12 cellular contexts compared by ENCODE assay signal in the genomic region with DNA sequence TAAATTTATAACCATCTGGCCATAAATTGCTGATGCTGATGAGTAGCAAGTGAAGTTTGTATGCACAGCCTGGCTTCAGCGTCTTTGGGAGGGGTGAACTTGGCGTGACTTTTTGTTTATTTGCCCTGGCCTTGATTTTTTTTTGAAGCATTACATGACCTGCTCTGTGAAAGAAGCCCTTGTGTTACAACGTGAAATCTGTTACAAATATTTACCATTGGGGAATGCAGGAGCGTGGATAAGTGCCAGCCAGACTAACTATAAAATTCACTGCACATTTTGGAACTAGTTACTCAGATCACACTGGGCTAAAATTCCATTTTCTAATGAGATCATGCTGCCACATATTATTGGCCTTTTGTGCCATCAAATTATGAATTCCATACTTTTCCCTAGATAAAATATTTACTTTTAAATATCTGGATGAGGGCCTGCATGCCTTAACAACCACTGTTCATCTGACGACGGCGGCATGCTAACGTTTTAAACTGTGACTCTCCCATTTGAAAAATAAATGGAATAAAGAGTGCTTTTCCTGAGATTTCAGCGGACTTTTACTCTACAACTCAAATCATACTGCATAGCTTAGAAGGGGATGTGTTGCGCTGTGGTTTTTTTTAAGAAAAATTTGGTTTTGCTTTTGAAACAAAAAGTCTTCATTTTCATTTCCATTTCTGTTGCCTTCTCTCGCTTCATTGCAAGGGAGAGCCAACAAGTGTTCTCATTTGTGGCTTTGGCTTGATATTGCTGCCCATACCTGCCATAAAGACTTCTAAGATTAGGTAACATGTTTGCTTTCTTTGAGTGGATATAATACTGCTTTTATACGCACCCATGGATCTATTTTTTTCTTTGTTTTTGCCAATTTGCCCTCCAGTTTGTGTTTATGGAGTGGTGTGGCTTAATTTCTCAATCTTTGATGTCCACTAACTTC.
DNase-seq lines count a peak whose midpoint lies in the region; ATAC-seq and TF ChIP-seq lines count a peak whose summit lies in the region.
"Had no signal": no experiment of that assay in that cellular context is flagged by ENCODE, and none has a peak within 500 bp of the region (broad histone marks: within the 10 kb centered on the region; RNA-seq: fewer than 3 reads in every experiment).

No MANE protein-coding gene starts in this region.

- H3K27me3 Mint-ChIP-seq in Calu3 (ENCODE audit: unreplicated experiment), result no peaks in the 10 kb centered on the region
- no peaks in the 10 kb centered on the region for H3K27me3 Mint-ChIP-seq in progenitor cell of endocrine pancreas
- no peaks in the 10 kb centered on the region for H3K27me3 Mint-ChIP-seq in activated CD4-positive, alpha-beta memory T cell treated with anti-CD3 and anti-CD28 coated beads, Interleukin-2, amount 10 ng/mL, durations not matched to agents 7 days and 5 days
- H3K27me3 Mint-ChIP-seq: stimulated activated naive B cell treated with anti-CD40 and anti-IgM and Interleukin-4, amounts not matched to agents 10 μg/mL and 1 μg/mL and 100 μg/mL, for 72 hours had no signal

- H3K36me3 Mint-ChIP-seq in Calu3 (ENCODE audit: insufficient read depth, unreplicated experiment) (no peaks in the 10 kb centered on the region), progenitor cell of endocrine pancreas (ENCODE audit: insufficient read depth) (no peaks in the 10 kb centered on the region)
- no peaks in the 10 kb centered on the region for H3K36me3 Mint-ChIP-seq in activated CD4-positive, alpha-beta memory T cell treated with anti-CD3 and anti-CD28 coated beads, Interleukin-2, amount 10 ng/mL, durations not matched to agents 7 days and 5 days (ENCODE audit: low read depth)
- H3K36me3 Mint-ChIP-seq: stimulated activated naive B cell treated with anti-CD40 and anti-IgM and Interleukin-4, amounts not matched to agents 10 μg/mL and 1 μg/mL and 100 μg/mL, for 72 hours had no signal

- intact Hi-C loops in Calu3 (cut with micrococcal nuclease; ENCODE audit: unreplicated experiment), result loop anchor here (5.0 kb wide), 1 partner anchor 446 kb away; no protein-coding TSS in a partner anchor

- CTCF ChIA-PET in Calu3 (lab: Charles Lee), result no interaction called here
- CTCF ChIA-PET in activated CD4-positive, alpha-beta memory T cell treated with anti-CD3 and anti-CD28 coated beads, Interleukin-2, amount 10 ng/mL, durations not matched to agents 7 days and 5 days (lab: Charles Lee), result interaction anchor here (1.9 kb wide), 1 partner anchor 814 kb away, joined by 10 read pairs; no protein-coding TSS in a partner anchor

- peaks cover 29% of the 10 kb centered on the region for H3K4me1 Mint-ChIP-seq in Calu3 (ENCODE audit: low read depth, unreplicated experiment)
- peaks cover 50% of the 10 kb centered on the region for H3K4me1 Mint-ChIP-seq in progenitor cell of endocrine pancreas (ENCODE audit: low read depth)
- no peaks in the 10 kb centered on the region for H3K4me1 Mint-ChIP-seq in activated CD4-positive, alpha-beta memory T cell treated with anti-CD3 and anti-CD28 coated beads, Interleukin-2, amount 10 ng/mL, durations not matched to agents 7 days and 5 days
- H3K4me1 Mint-ChIP-seq: stimulated activated naive B cell treated with anti-CD40 and anti-IgM and Interleukin-4, amounts not matched to agents 10 μg/mL and 1 μg/mL and 100 μg/mL, for 72 hours had no signal

- POLR2A ChIA-PET in activated CD4-positive, alpha-beta memory T cell treated with anti-CD3 and anti-CD28 coated beads, Interleukin-2, amount 10 ng/mL, durations not matched to agents 7 days and 5 days (lab: Charles Lee), result no interaction called here

- no TSS peak for BruUV-seq in Calu3 (replicated peaks; lab: Mats Ljungman, UMichigan)

- peak overlapping the region; percentile 89 for H3K27ac Mint-ChIP-seq in Calu3 (ENCODE audit: unreplicated experiment)
- peak overlapping the region; percentile 25 for H3K27ac Mint-ChIP-seq in progenitor cell of endocrine pancreas
- H3K27ac Mint-ChIP-seq in activated CD4-positive, alpha-beta memory T cell treated with anti-CD3 and anti-CD28 coated beads, Interleukin-2, amount 10 ng/mL, durations not matched to agents 7 days and 5 days, result no peak overlapping the region
- H3K27ac Mint-ChIP-seq: stimulated activated naive B cell treated with anti-CD40 and anti-IgM and Interleukin-4, amounts not matched to agents 10 μg/mL and 1 μg/mL and 100 μg/mL, for 72 hours had no signal

- H3K4me3 ChIP-seq in choroid plexus epithelial cell (ENCODE audit: low read depth, low read length), result no peak overlapping the region
- H3K4me3 ChIP-seq: cardiac muscle cell had no signal

- H3K9me3 Mint-ChIP-seq in Calu3 (ENCODE audit: low read depth, unreplicated experiment) (no peaks in the 10 kb centered on the region), progenitor cell of endocrine pancreas (ENCODE audit: low read depth) (no peaks in the 10 kb centered on the region)
- no peaks in the 10 kb centered on the region for H3K9me3 Mint-ChIP-seq in activated CD4-positive, alpha-beta memory T cell treated with anti-CD3 and anti-CD28 coated beads, Interleukin-2, amount 10 ng/mL, durations not matched to agents 7 days and 5 days
- H3K9me3 Mint-ChIP-seq: stimulated activated naive B cell treated with anti-CD40 and anti-IgM and Interleukin-4, amounts not matched to agents 10 μg/mL and 1 μg/mL and 100 μg/mL, for 72 hours had no signal

- peak; percentile 62 for DNase-seq in Calu3
- DNase-seq in LoVo (ENCODE audit: low spot score), result peak; percentile 83
- peak; percentile 56 for DNase-seq in choroid plexus epithelial cell (ENCODE audit: low read depth)
- no peak for DNase-seq in progenitor cell of endocrine pancreas (ENCODE audit: low spot score, unreplicated experiment)
- DNase-seq in stimulated activated CD4-positive, alpha-beta T cell treated with anti-CD3 and anti-CD28 coated beads, Interleukin-15, amount 100 ng/mL, for 24 hours, result no peak
- no peak for DNase-seq in nucleus accumbens (lab: John Stamatoyannopoulos, UW)
- DNase-seq in activated CD4-positive, alpha-beta memory T cell treated with anti-CD3 and anti-CD28 coated beads, Interleukin-2, amount 10 ng/mL, durations not matched to agents 7 days and 5 days, result no peak
- DNase-seq: midbrain; NCI-H510A treated with DMSO at 0.1 percent for 48 hours; stimulated activated naive B cell treated with anti-CD40 and anti-IgM and Interleukin-4, amounts not matched to agents 10 μg/mL and 1 μg/mL and 100 μg/mL, for 72 hours had no signal

- TF ChIP-seq CTCF in Calu3 (IDR thresholded peaks at IDR 0.05; ENCODE audit: unreplicated experiment) (no peak), choroid plexus epithelial cell (conservative IDR thresholded peaks at IDR 0.05; ENCODE audit: low read depth, low read length) (no peak), progenitor cell of endocrine pancreas (IDR thresholded peaks at IDR 0.05; ENCODE audit: unreplicated experiment) (no peak)

- no peak for ATAC-seq in GM21529 (IDR thresholded peaks at IDR 0.05; ENCODE audit: unreplicated experiment)
- ATAC-seq: stimulated activated naive B cell treated with anti-CD40 and anti-IgM and Interleukin-4, amounts not matched to agents 10 μg/mL and 1 μg/mL and 100 μg/mL, for 72 hours had no signal

- H3K4me3 Mint-ChIP-seq in Calu3 (ENCODE audit: low read depth, unreplicated experiment) (peak overlapping the region; percentile 17), progenitor cell of endocrine pancreas (ENCODE audit: low read depth) (no peak overlapping the region)
- H3K4me3 Mint-ChIP-seq in activated CD4-positive, alpha-beta memory T cell treated with anti-CD3 and anti-CD28 coated beads, Interleukin-2, amount 10 ng/mL, durations not matched to agents 7 days and 5 days, result no peak overlapping the region
- H3K4me3 Mint-ChIP-seq: stimulated activated naive B cell treated with anti-CD40 and anti-IgM and Interleukin-4, amounts not matched to agents 10 μg/mL and 1 μg/mL and 100 μg/mL, for 72 hours had no signal

Comparison
In these comparisons a context has a peak if more than half of its experiments do, and no peak if none do; other contexts are left out.
1. DNase-seq: peak in Calu3 (single experiment), LoVo (single experiment) and choroid plexus epithelial cell (single experiment); none in progenitor cell of endocrine pancreas (single experiment), stimulated activated CD4-positive, alpha-beta T cell treated with anti-CD3 and anti-CD28 coated beads, Interleukin-15, amount 100 ng/mL, for 24 hours (single experiment), nucleus accumbens (0 of 56) and activated CD4-positive, alpha-beta memory T cell treated with anti-CD3 and anti-CD28 coated beads, Interleukin-2, amount 10 ng/mL, durations not matched to agents 7 days and 5 days (single experiment).